Comparison of ENCODE assay signal across 15 cellular contexts in the genomic region with DNA sequence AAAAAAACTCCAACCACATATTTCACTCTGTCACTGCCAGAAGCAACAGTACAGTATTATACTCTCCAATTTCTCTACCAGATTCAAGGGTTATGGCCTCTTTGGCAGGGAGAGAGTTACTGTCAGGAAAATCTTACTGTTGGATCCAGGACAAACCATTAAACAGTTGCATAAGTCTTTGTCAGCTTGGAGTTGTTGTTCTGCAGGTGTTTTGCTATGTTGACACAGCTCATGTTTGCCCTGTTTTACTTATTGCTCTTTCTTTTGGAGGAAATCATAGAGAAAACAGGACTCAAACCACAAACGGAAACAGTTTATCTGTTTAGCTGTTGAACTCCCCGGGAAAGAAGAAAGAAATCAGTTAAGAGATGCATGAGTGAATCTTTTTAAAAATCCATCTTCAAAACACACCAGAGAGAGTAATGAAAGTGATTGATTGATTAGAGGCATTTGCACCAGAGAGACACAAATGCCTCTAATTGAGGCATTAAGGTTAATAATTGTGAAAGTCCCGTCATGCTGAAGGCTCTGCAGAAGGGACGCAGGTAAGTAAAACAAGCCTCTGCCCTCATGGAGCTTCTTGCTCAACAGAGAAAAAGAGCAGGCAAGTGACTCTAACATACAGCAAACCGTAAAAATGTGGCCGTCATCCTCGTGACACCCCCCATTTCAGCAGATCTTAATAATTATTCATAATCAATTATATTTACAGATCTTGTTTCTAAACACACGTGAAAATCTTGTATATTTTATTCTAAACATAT. TPM values are rescaled to one million over a fixed set of nuclear protein-coding genes. Genes with fewer than 3 reads are reported as not detected.
A peak's percentile ranks its signal among the peaks of the same experiment; 100 is the strongest.
DNase-seq lines count a peak whose midpoint lies in the region; ATAC-seq, FAIRE-seq and TF ChIP-seq lines count a peak whose summit lies in the region.
"Had no signal": no experiment of that assay in that cellular context is flagged by ENCODE, and none has a peak within 500 bp of the region (broad histone marks: within the 10 kb centered on the region; RNA-seq: fewer than 3 reads in every experiment).

No MANE protein-coding gene starts in this region.

- H3K36me3 ChIP-seq in cardiac muscle cell (no peaks in the 10 kb centered on the region), HepG2 (replicated peaks in 1 of 2; ENCODE audit: control insufficient read depth in 1 of 2, insufficient read depth in 2 of 2, low read length in 2 of 2) (no peaks in the 10 kb centered on the region), thymus (ENCODE audit: control insufficient read depth, insufficient read depth) (no peaks in the 10 kb centered on the region)
- H3K36me3 ChIP-seq: vagina, WERI-Rb-1 had no signal

- no TSS peak for BruUV-seq in HepG2 (replicated peaks; lab: Mats Ljungman, UMichigan)

- TF ChIP-seq POLR2A in HepG2 (IDR thresholded peaks at IDR 0.05; ENCODE audit: insufficient read depth in 1 of 2, low read depth in 2 of 2, low read length in 2 of 2) = no peak

- TF ChIP-seq RAD21 in HepG2 (CRISPR knock-in tag; IDR thresholded peaks at IDR 0.05) = no peak

- DNase-seq in cardiac muscle cell (ENCODE audit: low read depth in 1 of 2, low spot score in 1 of 2) = peak in 1 of 2 donors; percentile 74
- DNase-seq in right cardiac atrium = no peak
- peak; percentile 16 for DNase-seq in astrocyte of the spinal cord (ENCODE audit: low read depth, low spot score)
- DNase-seq in HepG2 (ENCODE audit: low spot score) = no peak
- no peak for DNase-seq in activated gamma-delta T cell treated with Interleukin-2 at 50 U/mL for 16 hours
- DNase-seq in activated naive CD4-positive, alpha-beta T cell (lab: John Stamatoyannopoulos, UW) = no peak
- DNase-seq: amygdala; naive B cell; NCI-H446 treated with DMSO at 0.1 percent for 48 hours; stimulated activated CD4-positive, alpha-beta T cell treated with anti-CD3 and anti-CD28 coated beads, Interleukin-15, amount 100 ng/mL, for 24 hours; WERI-Rb-1 had no signal

- H2AFZ ChIP-seq in HepG2 (ENCODE audit: low read length) = no peak overlapping the region

- H3K4me1 ChIP-seq in cardiac muscle cell (ENCODE audit: low read depth) (no peaks in the 10 kb centered on the region), right cardiac atrium (ENCODE audit: control insufficient read depth, insufficient read depth, low read length) (no peaks in the 10 kb centered on the region), HepG2 (ENCODE audit: insufficient read depth, low read length) (peaks cover 22% of the 10 kb centered on the region), thymus (ENCODE audit: control insufficient read depth, insufficient read depth, low read length) (peaks cover 8% of the 10 kb centered on the region)
- H3K4me1 ChIP-seq: vagina had no signal

- 69% methylated on average over 8 of the region's 8 CpGs for WGBS in right cardiac atrium
- 1% methylated on average over 8 of the region's 8 CpGs for WGBS in HepG2 (ENCODE audit: low lambda C conversion rate)
- 74% methylated on average over 8 of the region's 8 CpGs for WGBS in thymus

- peak overlapping the region; percentile 65 for H3K27ac ChIP-seq in cardiac muscle cell
- H3K27ac ChIP-seq in right cardiac atrium (ENCODE audit: low read length) = no peak overlapping the region
- no peak overlapping the region for H3K27ac ChIP-seq in HepG2 (ENCODE audit: extremely low read length, insufficient read depth, low read length)
- H3K27ac ChIP-seq in thymus (ENCODE audit: low read depth) = peak overlapping the region; percentile 20
- H3K27ac ChIP-seq: epithelial cell of prostate, vagina, WERI-Rb-1 had no signal

- intact Hi-C loops in right cardiac atrium (cut with DNase I) (no loop called here), HepG2 (cut with micrococcal nuclease; ENCODE audit: unreplicated experiment) (no loop called here)

- H3K27me3 ChIP-seq in cardiac muscle cell (no peaks in the 10 kb centered on the region), right cardiac atrium (ENCODE audit: control insufficient read depth, insufficient read depth) (no peaks in the 10 kb centered on the region), HepG2 (ENCODE audit: control insufficient read depth in 1 of 2, insufficient read depth in 2 of 2, low read length in 2 of 2) (no peaks in the 10 kb centered on the region), thymus (ENCODE audit: control insufficient read depth, insufficient read depth) (no peaks in the 10 kb centered on the region)
- H3K27me3 ChIP-seq: vagina had no signal

- no peaks in the 10 kb centered on the region for H4K20me1 ChIP-seq in HepG2 (ENCODE audit: insufficient read depth, low read length)

- CTCF ChIA-PET in HepG2 (lab: Yijun Ruan, JAX; ENCODE audit: low intra/inter-chr PET ratio, low total read pairs) = no interaction called here

- peak; percentile 47 for FAIRE-seq in HepG2 (lab: Jason Lieb, UNC)

- H3K79me2 ChIP-seq in HepG2 (ENCODE audit: insufficient read depth, low read length) = no peaks in the 10 kb centered on the region

- TF ChIP-seq EP300 in HepG2 (IDR thresholded peaks at IDR 0.05; ENCODE audit: low read depth in 2 of 2, low read length in 2 of 2) (no peak), HepG2 (CRISPR knock-in tag; IDR thresholded peaks at IDR 0.05; ENCODE audit: borderline replicate concordance) (no peak)

- POLR2A ChIA-PET in HepG2 (lab: Yijun Ruan, JAX) = no interaction called here

- H3K4me3 ChIP-seq in cardiac muscle cell (no peak overlapping the region), right cardiac atrium (ENCODE audit: low read length) (no peak overlapping the region), astrocyte of the spinal cord (ENCODE audit: low read depth, low read length) (no peak overlapping the region), HepG2 (replicated peaks in 1 of 3; ENCODE audit: insufficient read depth in 1 of 3, low read depth in 2 of 3, low read length in 3 of 3) (peak overlapping the region in 1 of 3 experiments; percentile 8; a peak in 2 of 6 replicates), thymus (ENCODE audit: low read length) (no peak overlapping the region)
- H3K4me3 ChIP-seq: vagina had no signal

- H3K9me3 ChIP-seq in cardiac muscle cell (ENCODE audit: low read depth) = no peaks in the 10 kb centered on the region
- no peaks in the 10 kb centered on the region for H3K9me3 ChIP-seq in right cardiac atrium (ENCODE audit: control insufficient read depth, low read length)
- peaks cover 6% of the 10 kb centered on the region; the same call in 1 of the 2 replicates for H3K9me3 ChIP-seq in HepG2 (ENCODE audit: low read length)
- no peaks in the 10 kb centered on the region for H3K9me3 ChIP-seq in thymus (ENCODE audit: control insufficient read depth)
- H3K9me3 ChIP-seq: vagina had no signal

- no peak overlapping the region for H3K9ac ChIP-seq in HepG2 (ENCODE audit: insufficient read depth, low read depth, low read length)

- H3K4me2 ChIP-seq in HepG2 (ENCODE audit: low read depth, low read length) = peak overlapping the region; percentile 52

- ATAC-seq in right cardiac atrium (no peak), HepG2 (peak; percentile 57), GM21390 (IDR thresholded peaks at IDR 0.05; ENCODE audit: unreplicated experiment) (no peak)

- no peak for TF ChIP-seq CTCF in cardiac muscle cell (IDR thresholded peaks at IDR 0.05; ENCODE audit: low read depth, low read length)
- TF ChIP-seq CTCF in astrocyte of the spinal cord (IDR thresholded peaks at IDR 0.05; ENCODE audit: low read depth, low read length) = no peak
- TF ChIP-seq CTCF in HepG2 (CRISPR knock-in tag; IDR thresholded peaks at IDR 0.05) = no peak

- in situ Hi-C loops in astrocyte of the spinal cord (cut with HindIII; ENCODE audit: low sequenced_read_pairs) = no loop called here
- in situ Hi-C loops in HepG2 (cut with HindIII; ENCODE audit: extremely low pct_ligation_motif_present, low pct_unique_long_range_greater_than_20kb) = no loop called here

TF ChIP-seq in HepG2, 621 proteins besides CTCF, POLR2A, EP300 and RAD21 (continues in another document):
- no peak for TF ChIP-seq MNT (IDR thresholded peaks at IDR 0.05)

RNA-seq across cellular contexts. Expression of gene ARHGAP21, which starts 38.7 kb away (rescaled TPM):
- 39.2 and 88.2 TPM in 2 replicates for total RNA-seq in cardiac muscle cell
- 24.0 and 34.8 TPM in 2 replicates for polyA plus RNA-seq in cardiac muscle cell
- 10 to 100 TPM; 53.4 to 72.0 (median 57.0) TPM for total RNA-seq in right cardiac atrium
- 23.2 TPM for polyA plus RNA-seq in right cardiac atrium
- 26.6 and 28.0 TPM in 2 replicates for total RNA-seq in HepG2 (2016; rRNA removed; fragmentation: Illumina TruSeq; extraction: Trizol)
- 3.9 and 7.5 TPM in 2 replicates for total RNA-seq in HepG2 (2016; cell fraction: cytosol; rRNA removed; fragmentation: Illumina TruSeq; extraction: Trizol; ENCODE audit: low read depth)
- total RNA-seq in HepG2 (2016; cell fraction: insoluble cytoplasmic fraction; rRNA removed; fragmentation: Illumina TruSeq; extraction: Trizol) = 23.3 and 24.8 TPM in 2 replicates
- 13.0 and 13.2 TPM in 2 replicates for total RNA-seq in HepG2 (2016; cell fraction: membrane; rRNA removed; fragmentation: Illumina TruSeq; extraction: Trizol)
- 47.1 and 48.2 TPM in 2 replicates for total RNA-seq in HepG2 (2016; cell fraction: nucleus; rRNA removed; fragmentation: Illumina TruSeq; extraction: Trizol)
- 23.9 and 24.9 TPM in 2 replicates for polyA plus RNA-seq in HepG2 (2011; rRNA removed)
- polyA plus RNA-seq in HepG2 (2011; cell fraction: cytosol; rRNA removed) = 9.3 and 14.8 TPM in 2 replicates
- polyA plus RNA-seq in HepG2 (2011; cell fraction: nucleus; rRNA removed) = 38.8 and 40.9 TPM in 2 replicates
- 12.7 and 19.2 TPM in 2 replicates for polyA plus RNA-seq in HepG2 (2012)
- polyA plus RNA-seq in HepG2 (2016; cell fraction: cytosol; fragmentation: Illumina TruSeq; extraction: Trizol; ENCODE audit: low read depth) = 0.80 and 1.5 TPM in 2 replicates
- 19.5 and 21.4 TPM in 2 replicates for polyA plus RNA-seq in HepG2 (2016; cell fraction: insoluble cytoplasmic fraction; fragmentation: Illumina TruSeq; extraction: Trizol; ENCODE audit: low read depth)
- polyA plus RNA-seq in HepG2 (2016; cell fraction: membrane; fragmentation: Illumina TruSeq; extraction: Trizol; ENCODE audit: low read depth) = 3.2 and 4.5 TPM in 2 replicates
- 39.1 and 41.8 TPM in 2 replicates for polyA plus RNA-seq in HepG2 (2016; cell fraction: nucleus; fragmentation: Illumina TruSeq; extraction: Trizol; ENCODE audit: insufficient read depth, low read depth)
- 40.5 and 94.5 TPM in 2 replicates for polyA minus RNA-seq in HepG2 (2011; rRNA and poly(A)+ RNA removed; ENCODE audit: low replicate concordance)
- polyA minus RNA-seq in HepG2 (2011; cell fraction: cytosol; rRNA and poly(A)+ RNA removed) = 24.5 and 27.5 TPM in 2 replicates
- polyA minus RNA-seq in HepG2 (2011; cell fraction: nucleus; rRNA and poly(A)+ RNA removed) = 101 and 142 TPM in 2 replicates
- 20.4 TPM for polyA plus RNA-seq in thymus

Comparison
In these comparisons a context has a peak if more than half of its experiments do, and no peak if none do; other contexts are left out.
1. H3K27ac ChIP-seq: peak in cardiac muscle cell (single experiment) and thymus (single experiment); none in right cardiac atrium (single experiment) and HepG2 (single experiment).